ENCODE assay signal across 9 cellular contexts in the genomic region with DNA sequence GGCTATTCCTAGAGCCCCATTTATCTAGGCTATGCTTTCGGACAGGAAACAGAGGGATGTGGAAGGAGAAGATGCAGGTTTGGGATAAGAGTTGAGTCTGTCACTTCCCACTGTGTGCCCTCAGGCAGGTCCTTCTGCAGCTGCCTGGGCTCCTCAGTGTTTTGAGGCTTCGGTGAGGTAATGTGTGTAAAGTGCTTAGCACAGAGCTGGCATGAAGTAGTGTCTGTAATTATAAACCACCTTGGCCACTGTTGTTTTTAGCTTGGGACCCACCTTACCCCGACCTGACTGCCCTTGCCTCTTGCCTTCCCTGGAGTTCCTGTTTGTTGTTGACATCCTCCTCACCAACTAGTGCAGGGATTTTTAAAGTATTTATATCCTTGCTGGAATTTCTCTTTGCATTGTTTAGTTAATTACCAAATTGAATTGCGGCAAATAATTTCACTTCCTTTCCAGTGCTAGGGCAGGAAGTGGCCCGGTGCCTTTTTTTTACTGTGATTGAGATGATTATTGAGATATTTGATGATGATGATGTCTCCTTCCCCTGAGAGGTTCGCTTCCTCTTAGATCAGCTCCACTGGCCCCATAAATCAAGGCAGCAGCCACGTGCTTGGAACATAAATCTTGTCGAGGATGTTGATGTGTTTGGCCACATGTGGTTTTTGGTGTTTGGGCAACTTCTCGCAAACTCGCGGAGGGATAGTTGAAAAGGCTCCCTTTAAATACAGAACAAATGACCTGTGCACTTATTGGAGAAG. TPM values are rescaled to one million over a fixed set of nuclear protein-coding genes. Genes with fewer than 3 reads are reported as not detected.
A peak's percentile ranks its signal among the peaks of the same experiment; 100 is the strongest.
DNase-seq lines count a peak whose midpoint lies in the region; ATAC-seq lines count a peak whose summit lies in the region.
"Had no signal": no experiment of that assay in that cellular context is flagged by ENCODE, and none has a peak within 500 bp of the region (broad histone marks: within the 10 kb centered on the region; RNA-seq: fewer than 3 reads in every experiment).

No MANE protein-coding gene starts in this region.

- ATAC-seq in sciatic nerve (peak; percentile 19), GM21423 (IDR thresholded peaks at IDR 0.05; ENCODE audit: unreplicated experiment) (no peak)
- no peak for ATAC-seq in stimulated activated effector memory CD8-positive, alpha-beta T cell treated with anti-CD3 and anti-CD28 coated beads, Interleukin-12 subunit alpha, Interleukin-12 subunit beta, amount 100 ng/mL, for 72 hours

- 42 to 47% methylated on average over 11 of the region's 11 CpGs for WGBS in esophagus, 2 donors

- H3K9me3 Mint-ChIP-seq in stimulated activated effector memory CD8-positive, alpha-beta T cell treated with anti-CD3 and anti-CD28 coated beads, Interleukin-12 subunit alpha, Interleukin-12 subunit beta, amount 100 ng/mL, for 72 hours = no peaks in the 10 kb centered on the region
- H3K9me3 Mint-ChIP-seq: neural progenitor cell had no signal

- no peaks in the 10 kb centered on the region for H3K27me3 ChIP-seq in esophagus (ENCODE audit: control insufficient read depth in 1 of 2, insufficient read depth in 2 of 2, low read length in 2 of 2)
- H3K27me3 ChIP-seq: neural progenitor cell had no signal

- peaks cover 6 to 10% of the 10 kb centered on the region in 2 donors for H3K4me1 ChIP-seq in esophagus (ENCODE audit: control insufficient read depth in 2 of 2, insufficient read depth in 2 of 2, low read length in 1 of 2)

- intact Hi-C loops in sciatic nerve (cut with DNase I) = no loop called here

- H3K9me3 ChIP-seq in esophagus (ENCODE audit: control insufficient read depth in 2 of 2, insufficient read depth in 1 of 2, low read depth in 1 of 2, low read length in 1 of 2) = no peaks in the 10 kb centered on the region

- H3K36me3 Mint-ChIP-seq in stimulated activated effector memory CD8-positive, alpha-beta T cell treated with anti-CD3 and anti-CD28 coated beads, Interleukin-12 subunit alpha, Interleukin-12 subunit beta, amount 100 ng/mL, for 72 hours = no peaks in the 10 kb centered on the region
- H3K36me3 Mint-ChIP-seq: neural progenitor cell had no signal

- H3K4me1 Mint-ChIP-seq in stimulated activated effector memory CD8-positive, alpha-beta T cell treated with anti-CD3 and anti-CD28 coated beads, Interleukin-12 subunit alpha, Interleukin-12 subunit beta, amount 100 ng/mL, for 72 hours = peaks cover 16% of the 10 kb centered on the region

- H3K27ac Mint-ChIP-seq in stimulated activated effector memory CD8-positive, alpha-beta T cell treated with anti-CD3 and anti-CD28 coated beads, Interleukin-12 subunit alpha, Interleukin-12 subunit beta, amount 100 ng/mL, for 72 hours = no peak overlapping the region
- H3K27ac Mint-ChIP-seq: neural progenitor cell had no signal

- no peak overlapping the region for H3K4me3 ChIP-seq in esophagus (ENCODE audit: low read depth in 1 of 2, low read length in 2 of 2)
- H3K4me3 ChIP-seq: neural progenitor cell, SK-N-MC had no signal

- no peak overlapping the region for H3K4me3 Mint-ChIP-seq in stimulated activated effector memory CD8-positive, alpha-beta T cell treated with anti-CD3 and anti-CD28 coated beads, Interleukin-12 subunit alpha, Interleukin-12 subunit beta, amount 100 ng/mL, for 72 hours
- H3K4me3 Mint-ChIP-seq: neural progenitor cell had no signal

- peak; percentile 60 for DNase-seq in H4 (ENCODE audit: low spot score)
- DNase-seq in NCI-H2196 treated with DMSO at 0.1 percent for 48 hours (lab: John Stamatoyannopoulos, UW; ENCODE audit: unreplicated experiment) = peak; percentile 43
- DNase-seq in sciatic nerve (ENCODE audit: low spot score) = no peak
- no peak for DNase-seq in stimulated activated effector memory CD8-positive, alpha-beta T cell treated with anti-CD3 and anti-CD28 coated beads, Interleukin-12 subunit alpha, Interleukin-12 subunit beta, amount 100 ng/mL, for 72 hours (ENCODE audit: low spot score in 2 of 2)
- DNase-seq in GOT3 (lab: John Stamatoyannopoulos, UW) = no peak

- peak overlapping the region; percentile 39 to 81 for H3K27ac ChIP-seq in esophagus (ENCODE audit: low read depth in 2 of 2, low read length in 1 of 2)
- H3K27ac ChIP-seq: neural progenitor cell, SK-N-MC had no signal

- H3K36me3 ChIP-seq in esophagus (ENCODE audit: control insufficient read depth in 2 of 2, insufficient read depth in 2 of 2, low read length in 1 of 2) = no peaks in the 10 kb centered on the region
- H3K36me3 ChIP-seq: neural progenitor cell had no signal

RNA-seq across cellular contexts. Expression of a gene that starts 38.2 kb away (rescaled TPM):
- 5.3 and 8.4 TPM in 2 replicates for total RNA-seq in H4 (2014; rRNA removed; shearing (Covaris generic))
- polyA plus RNA-seq in esophagus = 10 to 100 TPM; 16.7 to 26.4 TPM
- total RNA-seq in sciatic nerve = 70.7 TPM

Comparison
In these comparisons a context has a peak if more than half of its experiments do, and no peak if none do; other contexts are left out.
1. DNase-seq: peak in H4 (single experiment) and NCI-H2196 treated with DMSO at 0.1 percent for 48 hours (single experiment); none in sciatic nerve (single experiment), stimulated activated effector memory CD8-positive, alpha-beta T cell treated with anti-CD3 and anti-CD28 coated beads, Interleukin-12 subunit alpha, Interleukin-12 subunit beta, amount 100 ng/mL, for 72 hours (0 of 2) and GOT3 (single experiment).